Comparison of ENCODE assay signal across 1 cellular context in genomic region chr6:109714156-109714555, GRCh38.
TF ChIP-seq lines count a peak whose summit lies in the region.

No MANE protein-coding gene starts in this region.

TF ChIP-seq in SK-N-SH, 30 proteins besides CTCF, POLR2A, EP300 and RAD21:
- TF ChIP-seq TCF12 (IDR thresholded peaks at IDR 0.05), result no peak
- no peak for TF ChIP-seq FOXM1 (IDR thresholded peaks at IDR 0.05; ENCODE audit: low read depth)
- no peak for TF ChIP-seq ELF1 (IDR thresholded peaks at IDR 0.05)
- TF ChIP-seq, protein P1, sequence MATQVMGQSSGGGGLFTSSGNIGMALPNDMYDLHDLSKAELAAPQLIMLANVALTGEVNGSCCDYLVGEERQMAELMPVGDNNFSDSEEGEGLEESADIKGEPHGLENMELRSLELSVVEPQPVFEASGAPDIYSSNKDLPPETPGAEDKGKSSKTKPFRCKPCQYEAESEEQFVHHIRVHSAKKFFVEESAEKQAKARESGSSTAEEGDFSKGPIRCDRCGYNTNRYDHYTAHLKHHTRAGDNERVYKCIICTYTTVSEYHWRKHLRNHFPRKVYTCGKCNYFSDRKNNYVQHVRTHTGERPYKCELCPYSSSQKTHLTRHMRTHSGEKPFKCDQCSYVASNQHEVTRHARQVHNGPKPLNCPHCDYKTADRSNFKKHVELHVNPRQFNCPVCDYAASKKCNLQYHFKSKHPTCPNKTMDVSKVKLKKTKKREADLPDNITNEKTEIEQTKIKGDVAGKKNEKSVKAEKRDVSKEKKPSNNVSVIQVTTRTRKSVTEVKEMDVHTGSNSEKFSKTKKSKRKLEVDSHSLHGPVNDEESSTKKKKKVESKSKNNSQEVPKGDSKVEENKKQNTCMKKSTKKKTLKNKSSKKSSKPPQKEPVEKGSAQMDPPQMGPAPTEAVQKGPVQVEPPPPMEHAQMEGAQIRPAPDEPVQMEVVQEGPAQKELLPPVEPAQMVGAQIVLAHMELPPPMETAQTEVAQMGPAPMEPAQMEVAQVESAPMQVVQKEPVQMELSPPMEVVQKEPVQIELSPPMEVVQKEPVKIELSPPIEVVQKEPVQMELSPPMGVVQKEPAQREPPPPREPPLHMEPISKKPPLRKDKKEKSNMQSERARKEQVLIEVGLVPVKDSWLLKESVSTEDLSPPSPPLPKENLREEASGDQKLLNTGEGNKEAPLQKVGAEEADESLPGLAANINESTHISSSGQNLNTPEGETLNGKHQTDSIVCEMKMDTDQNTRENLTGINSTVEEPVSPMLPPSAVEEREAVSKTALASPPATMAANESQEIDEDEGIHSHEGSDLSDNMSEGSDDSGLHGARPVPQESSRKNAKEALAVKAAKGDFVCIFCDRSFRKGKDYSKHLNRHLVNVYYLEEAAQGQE (IDR thresholded peaks at IDR 0.05; ENCODE audit: low read depth, low read length), result no peak
